ENCODE assay signal across 7 cellular contexts in genomic region chr3:179643837-179644236, GRCh38. TPM values are rescaled to one million over a fixed set of nuclear protein-coding genes. Genes with fewer than 3 reads are reported as not detected.
DNase-seq lines count a peak whose midpoint lies in the region; ATAC-seq, FAIRE-seq and TF ChIP-seq lines count a peak whose summit lies in the region.
"Not testable (repeated sequence)": the region's sequence is repeated elsewhere in the genome, so short reads cannot be mapped to it uniquely, and the experiment has no call there.

No MANE protein-coding gene starts in this region.

- H2BK12ac ChIP-seq in mesenchymal stem cell (ENCODE audit: low read length in 2 of 2), result not testable (repeated sequence)

- H3K4me1 ChIP-seq in OCI-LY3 (ENCODE audit: low read length) (peaks cover 13% of the 10 kb centered on the region), HepG2 (ENCODE audit: insufficient read depth, low read length) (peaks cover 32% of the 10 kb centered on the region)
- not testable (repeated sequence) for H3K4me1 ChIP-seq in mesenchymal stem cell (ENCODE audit: control insufficient read depth, insufficient read depth, low read depth, low read length); upper lobe of right lung

- CTCF ChIA-PET in Calu3 (lab: Charles Lee), result interaction anchor here (0.6 to 2.2 kb wide), 7 partner anchors 9 to 168 kb away, joined by 3 to 10 read pairs (median 5); partner anchors contain the start of genes MRPL47, NDUFB5 and USP13
- CTCF ChIA-PET in HepG2 (lab: Yijun Ruan, JAX; ENCODE audit: low intra/inter-chr PET ratio, low total read pairs), result not testable (repeated sequence)

- TF ChIP-seq EP300 in HepG2 (IDR thresholded peaks at IDR 0.05; ENCODE audit: low read depth in 2 of 2, low read length in 2 of 2); HepG2 (CRISPR knock-in tag; IDR thresholded peaks at IDR 0.05; ENCODE audit: borderline replicate concordance): not testable (repeated sequence)

- WGBS in HepG2 (ENCODE audit: low lambda C conversion rate), result 28% methylated on average over 8 of the region's 8 CpGs
- 93% methylated on average over 5 of the region's 8 CpGs for WGBS in mesenchymal stem cell

- H3K9ac ChIP-seq in OCI-LY3 (ENCODE audit: low read length); mesenchymal stem cell (ENCODE audit: low read length): not testable (repeated sequence)
- H3K9ac ChIP-seq in HepG2 (ENCODE audit: insufficient read depth, low read depth, low read length), result peak overlapping the region; percentile 57; the same call in 1 of the 2 replicates

- peak overlapping the region; percentile 6 for H3K4me3 Mint-ChIP-seq in Calu3 (ENCODE audit: low read depth, unreplicated experiment)

- not testable (repeated sequence) for H3K79me2 ChIP-seq in OCI-LY3 (ENCODE audit: low read length); HepG2 (ENCODE audit: insufficient read depth, low read length)

- H3K4me1 Mint-ChIP-seq in Calu3 (ENCODE audit: low read depth, unreplicated experiment), result peaks cover 20% of the 10 kb centered on the region

- not testable (repeated sequence) for FAIRE-seq in HepG2 (lab: Jason Lieb, UNC)

- not testable (repeated sequence) for H3K36me3 ChIP-seq in OCI-LY3 (replicated peaks; ENCODE audit: low read depth, low read length); HepG2 (replicated peaks in 1 of 2; ENCODE audit: control insufficient read depth in 1 of 2, insufficient read depth in 2 of 2, low read length in 2 of 2); mesenchymal stem cell (ENCODE audit: control insufficient read depth in 1 of 2, insufficient read depth in 2 of 2, low read depth in 1 of 2, low read length in 2 of 2); upper lobe of right lung

- intact Hi-C loops in Calu3 (cut with micrococcal nuclease; ENCODE audit: unreplicated experiment), result loop anchor here (2.0 kb wide), 1 partner anchor 39 kb away; the partner anchor contains the start of genes MRPL47 and NDUFB5
- intact Hi-C loops in HepG2 (cut with micrococcal nuclease; ENCODE audit: unreplicated experiment), result loop anchor here (2.0 to 10.0 kb wide), 2 partner anchors 39 to 319 kb away; partner anchors contain the start of genes MRPL47, NDUFB5 and ZNF639
- intact Hi-C loops in upper lobe of right lung (cut with DNase I), result not testable (repeated sequence)

- H3K14ac ChIP-seq in mesenchymal stem cell (ENCODE audit: low read length in 2 of 2), result not testable (repeated sequence)

- not testable (repeated sequence) for H3K27me3 ChIP-seq in OCI-LY3 (ENCODE audit: low read depth, low read length); HepG2 (ENCODE audit: control insufficient read depth in 1 of 2, insufficient read depth in 2 of 2, low read length in 2 of 2); mesenchymal stem cell (ENCODE audit: control insufficient read depth in 1 of 2, insufficient read depth in 1 of 2, low read length in 2 of 2); upper lobe of right lung

- not testable (repeated sequence) for H3K27me3 Mint-ChIP-seq in Calu3 (ENCODE audit: unreplicated experiment)

- not testable (repeated sequence) for H4K8ac ChIP-seq in mesenchymal stem cell (ENCODE audit: low read length)

- H3K27ac ChIP-seq in 22Rv1 (peak overlapping the region; percentile 82), OCI-LY3 (ENCODE audit: low read length) (peak overlapping the region; percentile 42; the same call in 1 of the 2 replicates), epithelial cell of prostate (peak overlapping the region; percentile 31), HepG2 (ENCODE audit: extremely low read length, insufficient read depth, low read length) (peak overlapping the region; percentile 88), mesenchymal stem cell (ENCODE audit: low read length, poor library complexity, severe bottlenecking) (peak overlapping the region; percentile 64), upper lobe of right lung (peak overlapping the region; percentile 47)

- not testable (repeated sequence) for DNase-seq in Calu3; epithelial cell of prostate (ENCODE audit: low read depth, low spot score); HepG2 (ENCODE audit: low spot score); mesenchymal stem cell; upper lobe of right lung

- H2AFZ ChIP-seq in OCI-LY3 (ENCODE audit: low read depth, low read length), result peak overlapping the region; percentile 41; the same call in 1 of the 2 replicates
- not testable (repeated sequence) for H2AFZ ChIP-seq in HepG2 (ENCODE audit: low read length); mesenchymal stem cell (ENCODE audit: low read depth, low read length)

- in situ Hi-C loops in HepG2 (cut with HindIII; ENCODE audit: extremely low pct_ligation_motif_present, low pct_unique_long_range_greater_than_20kb), result not testable (repeated sequence)

- H3K18ac ChIP-seq in mesenchymal stem cell (ENCODE audit: low read depth in 1 of 2, low read length in 2 of 2), result not testable (repeated sequence)

- H4K91ac ChIP-seq in mesenchymal stem cell (ENCODE audit: low read length), result not testable (repeated sequence)

- not testable (repeated sequence) for BruUV-seq in Calu3 (replicated peaks; lab: Mats Ljungman, UMichigan)
- BruUV-seq in HepG2 (replicated peaks; lab: Mats Ljungman, UMichigan), result TSS peak; percentile 70

- not testable (repeated sequence) for H3K4ac ChIP-seq in mesenchymal stem cell (ENCODE audit: low read depth in 1 of 2, low read length in 2 of 2)

- not testable (repeated sequence) for H2BK5ac ChIP-seq in mesenchymal stem cell (ENCODE audit: low read depth, low read length, poor library complexity, severe bottlenecking)

- not testable (repeated sequence) for ATAC-seq in HepG2, upper lobe of right lung

- H3K23ac ChIP-seq in mesenchymal stem cell (ENCODE audit: low read length in 2 of 2), result not testable (repeated sequence)

- H3K4me2 ChIP-seq in OCI-LY3 (ENCODE audit: low read length), result peak overlapping the region; percentile 13
- peak overlapping the region; percentile 77 for H3K4me2 ChIP-seq in HepG2 (ENCODE audit: low read depth, low read length)
- not testable (repeated sequence) for H3K4me2 ChIP-seq in mesenchymal stem cell (ENCODE audit: low read length, poor library complexity, severe bottlenecking)

- H2BK120ac ChIP-seq in mesenchymal stem cell (ENCODE audit: low read depth, low read length), result not testable (repeated sequence)

- not testable (repeated sequence) for TF ChIP-seq POLR2A in HepG2 (IDR thresholded peaks at IDR 0.05; ENCODE audit: insufficient read depth in 1 of 2, low read depth in 2 of 2, low read length in 2 of 2)

- H2BK15ac ChIP-seq in mesenchymal stem cell (ENCODE audit: low read depth, poor library complexity, severe bottlenecking), result not testable (repeated sequence)

- H3K27ac Mint-ChIP-seq in Calu3 (ENCODE audit: unreplicated experiment), result peak overlapping the region; percentile 57

- TF ChIP-seq RAD21 in HepG2 (CRISPR knock-in tag; IDR thresholded peaks at IDR 0.05), result not testable (repeated sequence)

- H3K36me3 Mint-ChIP-seq in Calu3 (ENCODE audit: insufficient read depth, unreplicated experiment), result not testable (repeated sequence)

- H4K20me1 ChIP-seq in OCI-LY3 (ENCODE audit: insufficient read depth, low read length); HepG2 (ENCODE audit: insufficient read depth, low read length): not testable (repeated sequence)

- not testable (repeated sequence) for H2AK5ac ChIP-seq in mesenchymal stem cell (ENCODE audit: low read length, severe bottlenecking)

- POLR2A ChIA-PET in HepG2 (lab: Yijun Ruan, JAX), result interaction anchor here (0.7 to 2.6 kb wide), 10 partner anchors 9 to 96 kb away, joined by 3 to 30 read pairs (median 7); partner anchors contain the start of genes ACTL6A, MRPL47, NDUFB5 and USP13

- H3K79me1 ChIP-seq in mesenchymal stem cell (replicated peaks; ENCODE audit: low read length, poor library complexity, severe bottlenecking), result not testable (repeated sequence)

- H3K9me3 Mint-ChIP-seq in Calu3 (ENCODE audit: low read depth, unreplicated experiment), result not testable (repeated sequence)

- not testable (repeated sequence) for H3K4me3 ChIP-seq in OCI-LY3 (ENCODE audit: low read length); mesenchymal stem cell (ENCODE audit: insufficient read depth in 1 of 2, low read depth in 1 of 2, low read length in 2 of 2); upper lobe of right lung
- H3K4me3 ChIP-seq in HepG2 (replicated peaks in 1 of 3; ENCODE audit: insufficient read depth in 1 of 3, low read depth in 2 of 3, low read length in 3 of 3), result peak overlapping the region in 1 of 3 experiments; percentile 46; a peak in 2 of 6 replicates

- TF ChIP-seq CTCF in 22Rv1 (IDR thresholded peaks at IDR 0.05); Calu3 (IDR thresholded peaks at IDR 0.05; ENCODE audit: unreplicated experiment); OCI-LY3 (IDR thresholded peaks at IDR 0.05; ENCODE audit: low read depth, low read length); HepG2 (CRISPR knock-in tag; IDR thresholded peaks at IDR 0.05); upper lobe of right lung (IDR thresholded peaks at IDR 0.05): not testable (repeated sequence)

- H3K9me3 ChIP-seq in OCI-LY3 (ENCODE audit: insufficient read depth, low read length); HepG2 (ENCODE audit: low read length); mesenchymal stem cell (ENCODE audit: control insufficient read depth, low read length); upper lobe of right lung: not testable (repeated sequence)

RNA-seq across cellular contexts. Expression of gene USP13, which starts 9.0 kb away (rescaled TPM):
- total RNA-seq in Calu3 (2022) (25.5 and 29.8 TPM in 2 replicates), HepG2 (2016; rRNA removed; fragmentation: Illumina TruSeq; extraction: Trizol) (15.9 and 23.2 TPM in 2 replicates), upper lobe of right lung (15.4 TPM)
- total RNA-seq in HepG2 (2016; cell fraction: cytosol; rRNA removed; fragmentation: Illumina TruSeq; extraction: Trizol; ENCODE audit: low read depth), result 11.7 and 12.8 TPM in 2 replicates
- total RNA-seq in HepG2 (2016; cell fraction: insoluble cytoplasmic fraction; rRNA removed; fragmentation: Illumina TruSeq; extraction: Trizol), result 15.0 and 22.6 TPM in 2 replicates
- total RNA-seq in HepG2 (2016; cell fraction: membrane; rRNA removed; fragmentation: Illumina TruSeq; extraction: Trizol), result 10.0 and 10.5 TPM in 2 replicates
- total RNA-seq in HepG2 (2016; cell fraction: nucleus; rRNA removed; fragmentation: Illumina TruSeq; extraction: Trizol), result 17.2 and 17.6 TPM in 2 replicates
- polyA plus RNA-seq in HepG2 (2011; rRNA removed), result 29.2 and 36.7 TPM in 2 replicates
- polyA plus RNA-seq in HepG2 (2011; cell fraction: cytosol; rRNA removed), result 19.3 and 27.5 TPM in 2 replicates
- 23.3 and 29.1 TPM in 2 replicates for polyA plus RNA-seq in HepG2 (2011; cell fraction: nucleus; rRNA removed)
- 18.4 and 29.6 TPM in 2 replicates for polyA plus RNA-seq in HepG2 (2012)
- polyA plus RNA-seq in HepG2 (2016; cell fraction: cytosol; fragmentation: Illumina TruSeq; extraction: Trizol; ENCODE audit: low read depth), result 1.2 and 1.6 TPM in 2 replicates
- polyA plus RNA-seq in HepG2 (2016; cell fraction: insoluble cytoplasmic fraction; fragmentation: Illumina TruSeq; extraction: Trizol; ENCODE audit: low read depth), result 18.8 and 19.7 TPM in 2 replicates
- 3.2 and 3.3 TPM in 2 replicates for polyA plus RNA-seq in HepG2 (2016; cell fraction: membrane; fragmentation: Illumina TruSeq; extraction: Trizol; ENCODE audit: low read depth)
- polyA plus RNA-seq in HepG2 (2016; cell fraction: nucleus; fragmentation: Illumina TruSeq; extraction: Trizol; ENCODE audit: insufficient read depth, low read depth), result 16.1 and 17.8 TPM in 2 replicates
- 32.1 and 37.3 TPM in 2 replicates for polyA minus RNA-seq in HepG2 (2011; rRNA and poly(A)+ RNA removed; ENCODE audit: low replicate concordance)
- polyA minus RNA-seq in HepG2 (2011; cell fraction: cytosol; rRNA and poly(A)+ RNA removed), result 38.5 and 48.8 TPM in 2 replicates
- 96.3 and 130 TPM in 2 replicates for polyA minus RNA-seq in HepG2 (2011; cell fraction: nucleus; rRNA and poly(A)+ RNA removed)
- polyA plus RNA-seq in mesenchymal stem cell (2013, experiment 1 of 2), result 7.2 TPM
- 7.0 TPM for polyA plus RNA-seq in mesenchymal stem cell (2013, experiment 2 of 2)

RNA-seq across cellular contexts. Expression of gene NDUFB5, which starts 39.2 kb away (rescaled TPM):
- 135 and 146 TPM in 2 replicates for total RNA-seq in Calu3 (2022)
- 120 and 154 TPM in 2 replicates for total RNA-seq in HepG2 (2016; rRNA removed; fragmentation: Illumina TruSeq; extraction: Trizol)
- total RNA-seq in HepG2 (2016; cell fraction: cytosol; rRNA removed; fragmentation: Illumina TruSeq; extraction: Trizol; ENCODE audit: low read depth), result 39.7 and 42.0 TPM in 2 replicates
- total RNA-seq in HepG2 (2016; cell fraction: insoluble cytoplasmic fraction; rRNA removed; fragmentation: Illumina TruSeq; extraction: Trizol), result 125 and 168 TPM in 2 replicates
- total RNA-seq in HepG2 (2016; cell fraction: membrane; rRNA removed; fragmentation: Illumina TruSeq; extraction: Trizol), result 56.7 and 72.1 TPM in 2 replicates
- 56.0 and 61.5 TPM in 2 replicates for total RNA-seq in HepG2 (2016; cell fraction: nucleus; rRNA removed; fragmentation: Illumina TruSeq; extraction: Trizol)
- 30.4 and 43.3 TPM in 2 replicates for polyA plus RNA-seq in HepG2 (2011; rRNA removed)
- 18.5 and 30.3 TPM in 2 replicates for polyA plus RNA-seq in HepG2 (2011; cell fraction: cytosol; rRNA removed)
- polyA plus RNA-seq in HepG2 (2011; cell fraction: nucleus; rRNA removed), result 15.8 and 22.3 TPM in 2 replicates
- 91.3 and 94.8 TPM in 2 replicates for polyA plus RNA-seq in HepG2 (2012)
- polyA plus RNA-seq in HepG2 (2016; cell fraction: cytosol; fragmentation: Illumina TruSeq; extraction: Trizol; ENCODE audit: low read depth), result 39.9 and 44.5 TPM in 2 replicates
- 155 and 170 TPM in 2 replicates for polyA plus RNA-seq in HepG2 (2016; cell fraction: insoluble cytoplasmic fraction; fragmentation: Illumina TruSeq; extraction: Trizol; ENCODE audit: low read depth)
- 61.9 and 64.1 TPM in 2 replicates for polyA plus RNA-seq in HepG2 (2016; cell fraction: membrane; fragmentation: Illumina TruSeq; extraction: Trizol; ENCODE audit: low read depth)
- polyA plus RNA-seq in HepG2 (2016; cell fraction: nucleus; fragmentation: Illumina TruSeq; extraction: Trizol; ENCODE audit: insufficient read depth, low read depth), result 93.0 and 106 TPM in 2 replicates
- 6.6 and 10.2 TPM in 2 replicates for polyA minus RNA-seq in HepG2 (2011; rRNA and poly(A)+ RNA removed; ENCODE audit: low replicate concordance)
- polyA minus RNA-seq in HepG2 (2011; cell fraction: cytosol; rRNA and poly(A)+ RNA removed), result 30.8 and 34.3 TPM in 2 replicates
- polyA minus RNA-seq in HepG2 (2011; cell fraction: nucleus; rRNA and poly(A)+ RNA removed), result 17.9 and 18.5 TPM in 2 replicates
- polyA plus RNA-seq in mesenchymal stem cell (2013, experiment 1 of 2), result 80.4 TPM
- polyA plus RNA-seq in mesenchymal stem cell (2013, experiment 2 of 2), result 85.2 TPM
- 92.0 TPM for total RNA-seq in upper lobe of right lung

RNA-seq across cellular contexts. Expression of gene MRPL47, which starts 39.4 kb away (rescaled TPM):
- total RNA-seq in Calu3 (2022), result 76.2 and 88.0 TPM in 2 replicates
- 83.8 and 120 TPM in 2 replicates for total RNA-seq in HepG2 (2016; rRNA removed; fragmentation: Illumina TruSeq; extraction: Trizol)
- total RNA-seq in HepG2 (2016; cell fraction: cytosol; rRNA removed; fragmentation: Illumina TruSeq; extraction: Trizol; ENCODE audit: low read depth), result 32.8 and 34.3 TPM in 2 replicates
- 77.3 and 132 TPM in 2 replicates for total RNA-seq in HepG2 (2016; cell fraction: insoluble cytoplasmic fraction; rRNA removed; fragmentation: Illumina TruSeq; extraction: Trizol)
- 32.7 and 38.5 TPM in 2 replicates for total RNA-seq in HepG2 (2016; cell fraction: membrane; rRNA removed; fragmentation: Illumina TruSeq; extraction: Trizol)
- 29.4 and 31.7 TPM in 2 replicates for total RNA-seq in HepG2 (2016; cell fraction: nucleus; rRNA removed; fragmentation: Illumina TruSeq; extraction: Trizol)
- 27.9 and 36.1 TPM in 2 replicates for polyA plus RNA-seq in HepG2 (2011; rRNA removed)
- polyA plus RNA-seq in HepG2 (2011; cell fraction: cytosol; rRNA removed), result 16.1 and 24.9 TPM in 2 replicates
- polyA plus RNA-seq in HepG2 (2011; cell fraction: nucleus; rRNA removed), result 6.3 and 6.9 TPM in 2 replicates
- polyA plus RNA-seq in HepG2 (2012), result 31.6 and 41.5 TPM in 2 replicates
- 37.9 and 39.7 TPM in 2 replicates for polyA plus RNA-seq in HepG2 (2016; cell fraction: cytosol; fragmentation: Illumina TruSeq; extraction: Trizol; ENCODE audit: low read depth)
- polyA plus RNA-seq in HepG2 (2016; cell fraction: insoluble cytoplasmic fraction; fragmentation: Illumina TruSeq; extraction: Trizol; ENCODE audit: low read depth), result 137 and 147 TPM in 2 replicates
- polyA plus RNA-seq in HepG2 (2016; cell fraction: membrane; fragmentation: Illumina TruSeq; extraction: Trizol; ENCODE audit: low read depth), result 34.8 and 37.3 TPM in 2 replicates
- 51.7 and 59.5 TPM in 2 replicates for polyA plus RNA-seq in HepG2 (2016; cell fraction: nucleus; fragmentation: Illumina TruSeq; extraction: Trizol; ENCODE audit: insufficient read depth, low read depth)
- polyA minus RNA-seq in HepG2 (2011; rRNA and poly(A)+ RNA removed; ENCODE audit: low replicate concordance), result 8.7 and 22.5 TPM in 2 replicates
- 14.0 and 14.8 TPM in 2 replicates for polyA minus RNA-seq in HepG2 (2011; cell fraction: cytosol; rRNA and poly(A)+ RNA removed)
- polyA minus RNA-seq in HepG2 (2011; cell fraction: nucleus; rRNA and poly(A)+ RNA removed), result 15.8 and 20.0 TPM in 2 replicates
- 82.8 TPM for polyA plus RNA-seq in mesenchymal stem cell (2013, experiment 1 of 2)
- polyA plus RNA-seq in mesenchymal stem cell (2013, experiment 2 of 2), result 83.1 TPM
- 24.5 TPM for total RNA-seq in upper lobe of right lung

Comparison
In these comparisons a context has a peak if more than half of its experiments do, and no peak if none do; other contexts are left out.
1. H3K27ac ChIP-seq: peak in every context shown above with its lines; median percentile 88 in HepG2; 82 in 22Rv1; 64 in mesenchymal stem cell; 47 in upper lobe of right lung; 42 in OCI-LY3; 31 in epithelial cell of prostate.